8 cellular contexts compared by ENCODE assay signal in genomic region chr14:59188461-59189280, GRCh38. TPM values are rescaled to one million over a fixed set of nuclear protein-coding genes. Genes with fewer than 3 reads are reported as not detected.
DNase-seq lines count a peak whose midpoint lies in the region; ATAC-seq lines count a peak whose summit lies in the region.

Gene DAAM1, plus strand, starts transcription at chr14:59188667. Its CDS starts 74,811 bp downstream, at chr14:59263478.

- H3K27ac ChIP-seq in CD8-positive, alpha-beta memory T cell (ENCODE audit: low read depth, low read length) = peak within 1 kb of the TSS; percentile 91
- H3K27ac ChIP-seq in effector memory CD4-positive, alpha-beta T cell (ENCODE audit: insufficient read depth, low read length, poor library complexity, severe bottlenecking) = peak within 1 kb of the TSS; percentile 89

- peak within 1 kb of the TSS; percentile 94 to 100 (median 98) for H3K4me3 Mint-ChIP-seq in CD8-positive, alpha-beta memory T cell
- peak within 1 kb of the TSS; percentile 86 for H3K4me3 Mint-ChIP-seq in memory B cell

- H3K9me3 Mint-ChIP-seq in CD8-positive, alpha-beta memory T cell = no peaks in the 10 kb centered on the region
- no peaks in the 10 kb centered on the region for H3K9me3 Mint-ChIP-seq in memory B cell

- H3K4me1 ChIP-seq in CD8-positive, alpha-beta memory T cell (ENCODE audit: insufficient read depth, low read length) = peaks cover 8% of the 10 kb centered on the region
- peaks cover 9% of the 10 kb centered on the region for H3K4me1 ChIP-seq in effector memory CD4-positive, alpha-beta T cell (ENCODE audit: control insufficient read depth, insufficient read depth, low read length, poor library complexity, severe bottlenecking)

- POLR2A ChIA-PET in CD8-positive, alpha-beta memory T cell (lab: Charles Lee) = interaction anchor here (0.6 to 1.7 kb wide), 8 partner anchors 8 to 1060 kb away, joined by 3 to 9 read pairs (median 4); partner anchors contain the start of genes JKAMP, KIAA0586, L3HYPDH and PPM1A

- H3K36me3 ChIP-seq in CD8-positive, alpha-beta memory T cell (ENCODE audit: insufficient read depth, low read length) = no peaks in the 10 kb centered on the region
- no peaks in the 10 kb centered on the region for H3K36me3 ChIP-seq in effector memory CD4-positive, alpha-beta T cell (ENCODE audit: control insufficient read depth, insufficient read depth, low read length)

- peak within 1 kb of the TSS; percentile 82 to 100 (median 97) for H3K27ac Mint-ChIP-seq in CD8-positive, alpha-beta memory T cell
- peak within 1 kb of the TSS; percentile 90 for H3K27ac Mint-ChIP-seq in memory B cell

- peaks cover 22 to 35% (median 32%) of the 10 kb centered on the region in 3 donors for H3K4me1 Mint-ChIP-seq in CD8-positive, alpha-beta memory T cell
- peaks cover 21% of the 10 kb centered on the region for H3K4me1 Mint-ChIP-seq in memory B cell

- CTCF ChIA-PET in CD8-positive, alpha-beta memory T cell (lab: Charles Lee) = interaction anchor here (1.0 to 2.5 kb wide), 6 partner anchors 14 to 388 kb away, joined by 3 to 6 read pairs (median 4); partner anchors contain the start of genes CCDC175, JKAMP and L3HYPDH

- no peaks in the 10 kb centered on the region for H3K9me3 ChIP-seq in CD8-positive, alpha-beta memory T cell (ENCODE audit: low read length)
- no peaks in the 10 kb centered on the region for H3K9me3 ChIP-seq in effector memory CD4-positive, alpha-beta T cell (ENCODE audit: control insufficient read depth, low read length)

- H3K27me3 Mint-ChIP-seq in CD8-positive, alpha-beta memory T cell = peaks cover 4 to 17% of the 10 kb centered on the region in 2 donors
- no peaks in the 10 kb centered on the region for H3K27me3 Mint-ChIP-seq in memory B cell

- ATAC-seq in GM19467 (IDR thresholded peaks at IDR 0.05; ENCODE audit: unreplicated experiment) = peak; percentile 88
- peak; percentile 83 for ATAC-seq in memory B cell (ENCODE audit: low read depth)

- H3K27me3 ChIP-seq in CD8-positive, alpha-beta memory T cell (ENCODE audit: insufficient read depth, low read length, poor library complexity, severe bottlenecking) = no peaks in the 10 kb centered on the region
- H3K27me3 ChIP-seq in effector memory CD4-positive, alpha-beta T cell (replicated peaks; ENCODE audit: control insufficient read depth, insufficient read depth, low read length, poor library complexity, severe bottlenecking) = no peaks in the 10 kb centered on the region

- peak; percentile 91 to 99 (median 96) for DNase-seq in CD8-positive, alpha-beta memory T cell
- peak; percentile 94 for DNase-seq in HS-27A (ENCODE audit: low read depth)
- peak; percentile 82 for DNase-seq in NK-92 (lab: John Stamatoyannopoulos, UW; ENCODE audit: unreplicated experiment)
- peak; percentile 93 for DNase-seq in activated CD8-positive, alpha-beta memory T cell treated with anti-CD3 and anti-CD28 coated beads for 24 hours
- DNase-seq in effector memory CD4-positive, alpha-beta T cell = peak; percentile 93 to 97 (median 96)
- DNase-seq in memory B cell (ENCODE audit: low spot score in 2 of 2) = peak; percentile 74 to 92
- DNase-seq in stimulated activated CD8-positive, alpha-beta memory T cell treated with anti-CD3 and anti-CD28 coated beads, Interleukin-12 subunit alpha, Interleukin-12 subunit beta, amount 100 ng/mL, for 24 hours (ENCODE audit: extremely low read depth) = peak; percentile 86

- H3K36me3 Mint-ChIP-seq in CD8-positive, alpha-beta memory T cell = peaks cover 0 to 15% (median under 1%) of the 10 kb centered on the region in 3 donors
- H3K36me3 Mint-ChIP-seq in memory B cell = no peaks in the 10 kb centered on the region

- peak within 1 kb of the TSS; percentile 90 for H3K4me3 ChIP-seq in CD8-positive, alpha-beta memory T cell (ENCODE audit: low read length)
- peak within 1 kb of the TSS; percentile 98 for H3K4me3 ChIP-seq in effector memory CD4-positive, alpha-beta T cell (ENCODE audit: insufficient read depth, low read depth, low read length, poor library complexity, severe bottlenecking)

RNA-seq across cellular contexts. Expression of gene DAAM1, which starts in this region (rescaled TPM):
- 10 to 100 TPM; 12.3 to 14.4 TPM for total RNA-seq in CD8-positive, alpha-beta memory T cell
- 9.3 TPM for polyA plus RNA-seq in CD8-positive, alpha-beta memory T cell

Comparison
In these comparisons a context has a peak if more than half of its experiments do, and no peak if none do; other contexts are left out.
1. Peak in every context shown above with its lines: DNase-seq, ATAC-seq, H3K4me3 ChIP-seq and H3K27ac ChIP-seq.